ENCODE assay signal across 13 cellular contexts in genomic region chr11:71842720-71843119, GRCh38. TPM values are rescaled to one million over a fixed set of nuclear protein-coding genes. Genes with fewer than 3 reads are reported as not detected.
DNase-seq lines count a peak whose midpoint lies in the region; ATAC-seq, FAIRE-seq and TF ChIP-seq lines count a peak whose summit lies in the region.
"Not testable (repeated sequence)": the region's sequence is repeated elsewhere in the genome, so short reads cannot be mapped to it uniquely, and the experiment has no call there.
"Had no signal": no experiment of that assay in that cellular context is flagged by ENCODE, and none has a peak within 500 bp of the region (broad histone marks: within the 10 kb centered on the region; RNA-seq: fewer than 3 reads in every experiment).

No MANE protein-coding gene starts in this region.

- H3K4me3 Mint-ChIP-seq in Caco-2 (ENCODE audit: unreplicated experiment); GM23338; endodermal cell; progenitor cell of endocrine pancreas (ENCODE audit: low read depth): not testable (repeated sequence)

- not testable (repeated sequence) for H3K9me3 ChIP-seq in Caco-2; K562 (replicated peaks; ENCODE audit: control insufficient read depth, insufficient read depth, low read depth, low read length); endodermal cell (ENCODE audit: control insufficient read depth, low read length); HepG2 (ENCODE audit: low read length)

- intact Hi-C loops in Caco-2 (cut with micrococcal nuclease; ENCODE audit: unreplicated experiment); K562 (cut with micrococcal nuclease); HepG2 (cut with micrococcal nuclease; ENCODE audit: unreplicated experiment): not testable (repeated sequence)

- not testable (repeated sequence) for H3K27me3 Mint-ChIP-seq in Caco-2 (ENCODE audit: insufficient read depth, unreplicated experiment); GM23338 (ENCODE audit: insufficient read depth, low read depth, poor library complexity); endodermal cell (ENCODE audit: insufficient read depth); progenitor cell of endocrine pancreas

- not testable (repeated sequence) for H3K4me1 Mint-ChIP-seq in Caco-2 (ENCODE audit: low read depth, unreplicated experiment); progenitor cell of endocrine pancreas (ENCODE audit: low read depth)
- H3K4me1 Mint-ChIP-seq in GM23338 (peaks cover 19% of the 10 kb centered on the region), endodermal cell (peaks cover 13% of the 10 kb centered on the region)

- not testable (repeated sequence) for H3K4me3 ChIP-seq in Caco-2 (ENCODE audit: low read depth, low read length); GM23338; K562; endodermal cell (ENCODE audit: low read length); HepG2 (replicated peaks in 1 of 3; ENCODE audit: insufficient read depth in 1 of 3, low read depth in 2 of 3, low read length in 3 of 3)

- 0 out of 2 replicates have a peak overlapping the region, but pooled peaks have one; percentile 59 for H2AFZ ChIP-seq in GM23338
- peak overlapping the region; percentile 22 for H2AFZ ChIP-seq in K562 (ENCODE audit: low read depth, low read length)
- not testable (repeated sequence) for H2AFZ ChIP-seq in HepG2 (ENCODE audit: low read length)

- TF ChIP-seq RAD21 in K562 (CRISPR knock-in tag; conservative IDR thresholded peaks at IDR 0.05 in 1 of 2, IDR thresholded peaks at IDR 0.05 in 1 of 2); HepG2 (CRISPR knock-in tag; IDR thresholded peaks at IDR 0.05): not testable (repeated sequence)

- TF ChIP-seq CTCF in Caco-2 (IDR thresholded peaks at IDR 0.05; ENCODE audit: insufficient read depth in 1 of 2, low read depth in 1 of 2, low read length in 1 of 2, severe bottlenecking in 1 of 2, unreplicated experiment in 1 of 2); GM23338 (conservative IDR thresholded peaks at IDR 0.05; ENCODE audit: low read depth in 2 of 2); K562 (IDR thresholded peaks at IDR 0.05 in 2 of 3, conservative IDR thresholded peaks at IDR 0.05 in 1 of 3; ENCODE audit: insufficient read depth in 2 of 3, low read depth in 1 of 3, low read length in 3 of 3); endodermal cell (conservative IDR thresholded peaks at IDR 0.05); HepG2 (CRISPR knock-in tag; IDR thresholded peaks at IDR 0.05); progenitor cell of endocrine pancreas (IDR thresholded peaks at IDR 0.05; ENCODE audit: unreplicated experiment): not testable (repeated sequence)

- not testable (repeated sequence) for H3K4me1 ChIP-seq in Caco-2; K562 (replicated peaks in 1 of 2; ENCODE audit: control insufficient read depth in 2 of 2, insufficient read depth in 2 of 2, low read length in 2 of 2); endodermal cell (ENCODE audit: control insufficient read depth, insufficient read depth, low read length)
- peaks cover 16% of the 10 kb centered on the region for H3K4me1 ChIP-seq in GM23338 (ENCODE audit: insufficient read depth)
- H3K4me1 ChIP-seq in HepG2 (ENCODE audit: insufficient read depth, low read length): peaks cover 14% of the 10 kb centered on the region

- not testable (repeated sequence) for TF ChIP-seq POLR2A in K562 (conservative IDR thresholded peaks at IDR 0.05); HepG2 (IDR thresholded peaks at IDR 0.05; ENCODE audit: insufficient read depth in 1 of 2, low read depth in 2 of 2, low read length in 2 of 2)

- not testable (repeated sequence) for H3K9me1 ChIP-seq in K562 (ENCODE audit: control insufficient read depth, insufficient read depth, low read length)

- H3K27ac ChIP-seq in GM23338 (ENCODE audit: low read depth); K562 (ENCODE audit: extremely low read depth, low read depth, low read length); endodermal cell (ENCODE audit: low read depth, low read length); HepG2 (ENCODE audit: extremely low read length, insufficient read depth, low read length): not testable (repeated sequence)

- in situ Hi-C loops in K562 (cut with MboI); HepG2 (cut with HindIII; ENCODE audit: extremely low pct_ligation_motif_present, low pct_unique_long_range_greater_than_20kb): not testable (repeated sequence)

- DNase-seq in Caco-2: peak in 1 of 2 experiments; percentile 37
- DNase-seq in GM23338 (ENCODE audit: low spot score); HepG2 (ENCODE audit: low spot score); progenitor cell of endocrine pancreas (ENCODE audit: low spot score, unreplicated experiment): not testable (repeated sequence)
- DNase-seq in K562 (ENCODE audit: extremely low read depth in 1 of 4, low spot score in 3 of 4): peak in 1 of 4 experiments; percentile 4
- DNase-seq in endodermal cell: peak; percentile 58

- not testable (repeated sequence) for H3K36me3 ChIP-seq in Caco-2 (ENCODE audit: control insufficient read depth, insufficient read depth, low read length); GM23338 (ENCODE audit: insufficient read depth); K562 (ENCODE audit: control insufficient read depth, insufficient read depth, low read length); endodermal cell (ENCODE audit: control insufficient read depth, insufficient read depth, low read length); HepG2 (replicated peaks in 1 of 2; ENCODE audit: control insufficient read depth in 1 of 2, insufficient read depth in 2 of 2, low read length in 2 of 2)

- not testable (repeated sequence) for H3K27me3 ChIP-seq in Caco-2 (replicated peaks; ENCODE audit: control insufficient read depth, insufficient read depth, low read length); GM23338 (ENCODE audit: insufficient read depth); K562 (ENCODE audit: control insufficient read depth in 2 of 2, insufficient read depth in 2 of 2, low read length in 2 of 2); endodermal cell (ENCODE audit: control insufficient read depth, insufficient read depth, low read length, poor library complexity, severe bottlenecking); HepG2 (ENCODE audit: control insufficient read depth in 1 of 2, insufficient read depth in 2 of 2, low read length in 2 of 2)

- POLR2A ChIA-PET in Caco-2 (lab: Charles Lee); HepG2 (lab: Yijun Ruan, JAX): not testable (repeated sequence)
- POLR2A ChIA-PET in K562 (lab: Yijun Ruan, JAX): interaction anchor here (0.7 kb wide), 1 partner anchor 44 kb away, joined by 3 read pairs; no protein-coding TSS in a partner anchor

- CTCF ChIA-PET in Caco-2 (lab: Charles Lee): interaction anchor here (0.6 to 1.5 kb wide), 2 partner anchors 21 to 339 kb away, joined by 3 to 6 read pairs; no protein-coding TSS in a partner anchor
- CTCF ChIA-PET in K562 (lab: Yijun Ruan, JAX; ENCODE audit: low intra/inter-chr PET ratio); HepG2 (lab: Yijun Ruan, JAX; ENCODE audit: low intra/inter-chr PET ratio, low total read pairs): not testable (repeated sequence)

- not testable (repeated sequence) for FAIRE-seq in K562 (lab: Jason Lieb, UNC); HepG2 (lab: Jason Lieb, UNC)

- not testable (repeated sequence) for H3K79me2 ChIP-seq in GM23338 (replicated peaks; ENCODE audit: insufficient read depth); K562 (ENCODE audit: control insufficient read depth, insufficient read depth, low read length); HepG2 (ENCODE audit: insufficient read depth, low read length)

- TF ChIP-seq EP300 in K562 (IDR thresholded peaks at IDR 0.05; ENCODE audit: low read length); HepG2 (IDR thresholded peaks at IDR 0.05; ENCODE audit: low read depth in 2 of 2, low read length in 2 of 2); HepG2 (CRISPR knock-in tag; IDR thresholded peaks at IDR 0.05; ENCODE audit: borderline replicate concordance): not testable (repeated sequence)

- H3K27ac Mint-ChIP-seq in Caco-2 (ENCODE audit: unreplicated experiment) (peak overlapping the region; percentile 67), GM23338 (peak overlapping the region; percentile 74; the same call in 1 of the 2 replicates), endodermal cell (peak overlapping the region; percentile 89), progenitor cell of endocrine pancreas (peak overlapping the region; percentile 41)

- 64% methylated on average over 6 of the region's 6 CpGs for WGBS in K562 (ENCODE audit: insufficient coverage, low coverage, missing lambda C conversion rate)
- WGBS in endodermal cell (ENCODE audit: insufficient coverage in 1 of 2, insufficient read length in 1 of 2), 2 experiments: 89 to 95% methylated on average over 5 to 6 of the region's 6 CpGs
- 89% methylated on average over 6 of the region's 6 CpGs for WGBS in HepG2 (ENCODE audit: low lambda C conversion rate)

- not testable (repeated sequence) for H4K20me1 ChIP-seq in GM23338 (replicated peaks; ENCODE audit: insufficient read depth); K562 (replicated peaks; ENCODE audit: control insufficient read depth, insufficient read depth, low read length); HepG2 (ENCODE audit: insufficient read depth, low read length)

- not testable (repeated sequence) for H3K4me2 ChIP-seq in GM23338; K562 (ENCODE audit: insufficient read depth, low read length); HepG2 (ENCODE audit: low read depth, low read length)

- H3K9me2 ChIP-seq in GM23338 (ENCODE audit: insufficient read depth): not testable (repeated sequence)

- not testable (repeated sequence) for H3K9ac ChIP-seq in K562 (ENCODE audit: insufficient read depth in 1 of 2, low read depth in 2 of 2, low read length in 2 of 2); endodermal cell (ENCODE audit: extremely low read depth, low read length, poor library complexity, severe bottlenecking); HepG2 (ENCODE audit: insufficient read depth, low read depth, low read length)

- not testable (repeated sequence) for H3K36me3 Mint-ChIP-seq in Caco-2 (ENCODE audit: insufficient read depth, unreplicated experiment); GM23338 (ENCODE audit: low read depth); endodermal cell (ENCODE audit: low read depth); progenitor cell of endocrine pancreas (ENCODE audit: insufficient read depth)

- BruUV-seq in Caco-2 (replicated peaks; lab: Mats Ljungman, UMichigan); K562 (replicated peaks; lab: Mats Ljungman, UMichigan); HepG2 (replicated peaks; lab: Mats Ljungman, UMichigan): not testable (repeated sequence)

- not testable (repeated sequence) for ATAC-seq in GM23338, HepG2
- peak; percentile 39; the same call in 1 of the 3 replicates for ATAC-seq in K562
- ATAC-seq in esophagus mucosa: peak; percentile 41

- H3F3A ChIP-seq in GM23338 (replicated peaks; ENCODE audit: low read depth): not testable (repeated sequence)

- not testable (repeated sequence) for H3K9me3 Mint-ChIP-seq in Caco-2 (ENCODE audit: unreplicated experiment); GM23338; endodermal cell; progenitor cell of endocrine pancreas (ENCODE audit: low read depth)

RNA-seq across cellular contexts. Expression of gene DEFB108B, which starts 9.7 kb away (rescaled TPM):
- total RNA-seq in Caco-2 (2022) (not detected in 2 replicates), K562 (2014; rRNA removed) (not detected in 2 replicates), K562 (2014; rRNA removed; fragmentation: Illumina TruSeq; extraction: Trizol) (not detected in 2 replicates), K562 (2015; rRNA removed; fragmentation: Illumina TruSeq; extraction: Trizol) (not detected in 2 replicates), K562 (2021) (not detected in 2 replicates), endodermal cell (not detected), esophagus mucosa (not detected), HepG2 (2016; rRNA removed; fragmentation: Illumina TruSeq; extraction: Trizol) (not detected in 2 replicates), progenitor cell of endocrine pancreas (not detected in 2 replicates)
- total RNA-seq in GM23338 (2014; rRNA removed; shearing (Covaris generic)): not detected in 2 replicates
- polyA plus RNA-seq in GM23338 (2016; fragmentation: Nextera tagmentation; extraction: Ambion mirVana) (not detected in 2 replicates), K562 (2011; rRNA removed) (not detected in 2 replicates), K562 (2014; fragmentation: Illumina TruSeq; extraction: Trizol) (not detected in 2 replicates), K562 (2014; fragmentation: Nextera tagmentation; extraction: Ambion mirVana) (not detected), K562 (2014; rRNA removed) (not detected in 2 replicates), HepG2 (2011; rRNA removed) (not detected in 2 replicates)
- not detected in 2 replicates for total RNA-seq in K562 (2011; cell fraction: chromatin; rRNA removed; ENCODE audit: low replicate concordance)
- total RNA-seq in K562 (2011; cell fraction: nucleolus; rRNA removed): not detected in 2 replicates
- total RNA-seq in K562 (2011; cell fraction: nucleoplasm; rRNA removed): not detected in 2 replicates
- polyA plus RNA-seq in K562 (2011; cell fraction: cytosol; rRNA removed): not detected in 2 replicates
- not detected in 2 replicates for polyA plus RNA-seq in K562 (2011; cell fraction: nucleus; rRNA removed)
- not detected in 2 replicates for polyA plus RNA-seq in K562 (2012)
- not detected in 2 replicates for polyA minus RNA-seq in K562 (2011; rRNA and poly(A)+ RNA removed)
- polyA minus RNA-seq in K562 (2011; cell fraction: cytosol; rRNA and poly(A)+ RNA removed): not detected in 2 replicates
- not detected in 2 replicates for polyA minus RNA-seq in K562 (2011; cell fraction: nucleus; rRNA and poly(A)+ RNA removed)
- polyA plus RNA-seq in endodermal cell (2013, experiment 1 of 2): not detected
- not detected for polyA plus RNA-seq in endodermal cell (2013, experiment 2 of 2)
- total RNA-seq in HepG2 (2016; cell fraction: cytosol; rRNA removed; fragmentation: Illumina TruSeq; extraction: Trizol; ENCODE audit: low read depth): not detected in 2 replicates
- not detected in 2 replicates for total RNA-seq in HepG2 (2016; cell fraction: insoluble cytoplasmic fraction; rRNA removed; fragmentation: Illumina TruSeq; extraction: Trizol)
- total RNA-seq in HepG2 (2016; cell fraction: membrane; rRNA removed; fragmentation: Illumina TruSeq; extraction: Trizol): not detected in 2 replicates
- total RNA-seq in HepG2 (2016; cell fraction: nucleus; rRNA removed; fragmentation: Illumina TruSeq; extraction: Trizol): not detected in 2 replicates
- polyA plus RNA-seq in HepG2 (2011; cell fraction: cytosol; rRNA removed): not detected in 2 replicates
- not detected in 2 replicates for polyA plus RNA-seq in HepG2 (2011; cell fraction: nucleus; rRNA removed)
- polyA plus RNA-seq in HepG2 (2012): not detected in 2 replicates
- polyA plus RNA-seq in HepG2 (2016; cell fraction: cytosol; fragmentation: Illumina TruSeq; extraction: Trizol; ENCODE audit: low read depth): not detected in 2 replicates
- not detected in 2 replicates for polyA plus RNA-seq in HepG2 (2016; cell fraction: insoluble cytoplasmic fraction; fragmentation: Illumina TruSeq; extraction: Trizol; ENCODE audit: low read depth)
- not detected in 2 replicates for polyA plus RNA-seq in HepG2 (2016; cell fraction: membrane; fragmentation: Illumina TruSeq; extraction: Trizol; ENCODE audit: low read depth)
- not detected in 2 replicates for polyA plus RNA-seq in HepG2 (2016; cell fraction: nucleus; fragmentation: Illumina TruSeq; extraction: Trizol; ENCODE audit: insufficient read depth, low read depth)
- not detected in 2 replicates for polyA minus RNA-seq in HepG2 (2011; rRNA and poly(A)+ RNA removed; ENCODE audit: low replicate concordance)
- polyA minus RNA-seq in HepG2 (2011; cell fraction: cytosol; rRNA and poly(A)+ RNA removed): not detected in 2 replicates
- not detected in 2 replicates for polyA minus RNA-seq in HepG2 (2011; cell fraction: nucleus; rRNA and poly(A)+ RNA removed)
- total RNA-seq: CD4-positive, alpha-beta T cell; HFFc6; HT1080; IMR-90 had no signal
- polyA plus RNA-seq: A549, BJ, IMR-90 had no signal

RNA-seq across cellular contexts. Expression of gene DEFB131B, which starts 35.5 kb away (rescaled TPM):
- total RNA-seq in Caco-2 (2022) (not detected in 2 replicates), K562 (2014; rRNA removed) (not detected in 2 replicates), K562 (2014; rRNA removed; fragmentation: Illumina TruSeq; extraction: Trizol) (not detected in 2 replicates), K562 (2015; rRNA removed; fragmentation: Illumina TruSeq; extraction: Trizol) (not detected in 2 replicates), K562 (2021) (not detected in 2 replicates), endodermal cell (not detected), esophagus mucosa (not detected), HepG2 (2016; rRNA removed; fragmentation: Illumina TruSeq; extraction: Trizol) (not detected in 2 replicates), progenitor cell of endocrine pancreas (not detected in 2 replicates)
- not detected in 2 replicates for total RNA-seq in GM23338 (2014; rRNA removed; shearing (Covaris generic))
- polyA plus RNA-seq in GM23338 (2016; fragmentation: Nextera tagmentation; extraction: Ambion mirVana) (not detected in 2 replicates), K562 (2011; rRNA removed) (not detected in 2 replicates), K562 (2014; fragmentation: Illumina TruSeq; extraction: Trizol) (not detected in 2 replicates), K562 (2014; fragmentation: Nextera tagmentation; extraction: Ambion mirVana) (not detected), K562 (2014; rRNA removed) (not detected in 2 replicates), HepG2 (2011; rRNA removed) (not detected in 2 replicates)
- not detected in 2 replicates for total RNA-seq in K562 (2011; cell fraction: chromatin; rRNA removed; ENCODE audit: low replicate concordance)
- not detected in 2 replicates for total RNA-seq in K562 (2011; cell fraction: nucleolus; rRNA removed)
- total RNA-seq in K562 (2011; cell fraction: nucleoplasm; rRNA removed): not detected in 2 replicates
- not detected in 2 replicates for polyA plus RNA-seq in K562 (2011; cell fraction: cytosol; rRNA removed)
- polyA plus RNA-seq in K562 (2011; cell fraction: nucleus; rRNA removed): not detected in 2 replicates
- polyA plus RNA-seq in K562 (2012): not detected in 2 replicates
- not detected in 2 replicates for polyA minus RNA-seq in K562 (2011; rRNA and poly(A)+ RNA removed)
- polyA minus RNA-seq in K562 (2011; cell fraction: cytosol; rRNA and poly(A)+ RNA removed): not detected in 2 replicates
- not detected in 2 replicates for polyA minus RNA-seq in K562 (2011; cell fraction: nucleus; rRNA and poly(A)+ RNA removed)
- polyA plus RNA-seq in endodermal cell (2013, experiment 1 of 2): not detected
- not detected for polyA plus RNA-seq in endodermal cell (2013, experiment 2 of 2)
- total RNA-seq in HepG2 (2016; cell fraction: cytosol; rRNA removed; fragmentation: Illumina TruSeq; extraction: Trizol; ENCODE audit: low read depth): not detected in 2 replicates
- total RNA-seq in HepG2 (2016; cell fraction: insoluble cytoplasmic fraction; rRNA removed; fragmentation: Illumina TruSeq; extraction: Trizol): not detected in 2 replicates
- not detected in 2 replicates for total RNA-seq in HepG2 (2016; cell fraction: membrane; rRNA removed; fragmentation: Illumina TruSeq; extraction: Trizol)
- not detected in 2 replicates for total RNA-seq in HepG2 (2016; cell fraction: nucleus; rRNA removed; fragmentation: Illumina TruSeq; extraction: Trizol)
- polyA plus RNA-seq in HepG2 (2011; cell fraction: cytosol; rRNA removed): not detected in 2 replicates
- polyA plus RNA-seq in HepG2 (2011; cell fraction: nucleus; rRNA removed): not detected in 2 replicates
- not detected in 2 replicates for polyA plus RNA-seq in HepG2 (2012)
- not detected in 2 replicates for polyA plus RNA-seq in HepG2 (2016; cell fraction: cytosol; fragmentation: Illumina TruSeq; extraction: Trizol; ENCODE audit: low read depth)
- not detected in 2 replicates for polyA plus RNA-seq in HepG2 (2016; cell fraction: insoluble cytoplasmic fraction; fragmentation: Illumina TruSeq; extraction: Trizol; ENCODE audit: low read depth)
- polyA plus RNA-seq in HepG2 (2016; cell fraction: membrane; fragmentation: Illumina TruSeq; extraction: Trizol; ENCODE audit: low read depth): not detected in 2 replicates
- not detected in 2 replicates for polyA plus RNA-seq in HepG2 (2016; cell fraction: nucleus; fragmentation: Illumina TruSeq; extraction: Trizol; ENCODE audit: insufficient read depth, low read depth)
- polyA minus RNA-seq in HepG2 (2011; rRNA and poly(A)+ RNA removed; ENCODE audit: low replicate concordance): not detected in 2 replicates
- polyA minus RNA-seq in HepG2 (2011; cell fraction: cytosol; rRNA and poly(A)+ RNA removed): not detected in 2 replicates
- polyA minus RNA-seq in HepG2 (2011; cell fraction: nucleus; rRNA and poly(A)+ RNA removed): not detected in 2 replicates
- total RNA-seq: CD4-positive, alpha-beta T cell; HFFc6; HT1080; IMR-90 had no signal
- polyA plus RNA-seq: A549, BJ, IMR-90 had no signal
